11 cellular contexts compared by ENCODE assay signal in the genomic region with DNA sequence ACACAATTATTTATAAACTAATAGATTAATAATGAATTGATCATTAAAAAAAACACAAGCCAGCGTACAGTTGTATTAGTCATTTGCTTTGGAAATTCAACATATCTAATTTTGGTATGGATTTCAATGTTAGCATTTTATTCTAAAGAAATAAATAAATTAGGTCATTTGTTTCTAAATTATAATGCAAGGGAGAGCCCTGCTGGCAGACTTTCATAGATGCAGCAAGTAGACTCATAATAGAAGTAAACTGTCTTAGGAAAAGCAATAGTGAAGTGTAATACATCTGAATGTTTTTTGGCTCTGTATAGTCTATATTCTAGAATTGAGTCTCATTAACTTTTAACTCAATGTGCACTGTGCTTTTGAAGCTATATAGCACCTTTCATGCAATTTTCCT.
A peak's percentile ranks its signal among the peaks of the same experiment; 100 is the strongest.
DNase-seq lines count a peak whose midpoint lies in the region; ATAC-seq and TF ChIP-seq lines count a peak whose summit lies in the region.
"Had no signal": no experiment of that assay in that cellular context is flagged by ENCODE, and none has a peak within 500 bp of the region (broad histone marks: within the 10 kb centered on the region; RNA-seq: fewer than 3 reads in every experiment).

No MANE protein-coding gene starts in this region.

- no peaks in the 10 kb centered on the region for H3K4me1 ChIP-seq in PC-9 (replicated peaks; ENCODE audit: insufficient read depth)

- H3K9me3 Mint-ChIP-seq in chondrocyte (ENCODE audit: low read depth) (peaks cover 3% of the 10 kb centered on the region), neural crest cell (peaks cover 4% of the 10 kb centered on the region)
- peaks cover 3% of the 10 kb centered on the region for H3K9me3 Mint-ChIP-seq in activated naive CD4-positive, alpha-beta T cell treated with anti-CD3 and anti-CD28 coated beads, Interleukin-2, amount 10 ng/mL, durations not matched to agents 7 days and 5 days

- H3K9me2 ChIP-seq in PC-9 (ENCODE audit: insufficient read depth), result no peaks in the 10 kb centered on the region

- BruUV-seq in PC-9 (replicated peaks; lab: Mats Ljungman, UMichigan), result no TSS peak

- no peak overlapping the region for H3K4me3 ChIP-seq in PC-9
- H3K4me3 ChIP-seq: coronary artery had no signal

- H3K27me3 Mint-ChIP-seq in chondrocyte (ENCODE audit: low read depth) (no peaks in the 10 kb centered on the region), neural crest cell (ENCODE audit: low read depth) (no peaks in the 10 kb centered on the region)
- no peaks in the 10 kb centered on the region for H3K27me3 Mint-ChIP-seq in activated naive CD4-positive, alpha-beta T cell treated with anti-CD3 and anti-CD28 coated beads, Interleukin-2, amount 10 ng/mL, durations not matched to agents 7 days and 5 days

- no peak overlapping the region for H2AFZ ChIP-seq in PC-9

- H3K4me3 Mint-ChIP-seq in chondrocyte (ENCODE audit: unreplicated experiment) (no peak overlapping the region), neural crest cell (no peak overlapping the region)
- no peak overlapping the region for H3K4me3 Mint-ChIP-seq in activated naive CD4-positive, alpha-beta T cell treated with anti-CD3 and anti-CD28 coated beads, Interleukin-2, amount 10 ng/mL, durations not matched to agents 7 days and 5 days

- H3K36me3 ChIP-seq in PC-9 (ENCODE audit: low read depth), result no peaks in the 10 kb centered on the region

- H3K27me3 ChIP-seq in PC-9 (ENCODE audit: insufficient read depth, low read depth), result no peaks in the 10 kb centered on the region

- no peaks in the 10 kb centered on the region for H4K20me1 ChIP-seq in PC-9 (ENCODE audit: insufficient read depth)

- intact Hi-C loops in PC-9 (cut with micrococcal nuclease; ENCODE audit: unreplicated experiment), result loop anchor here (10.0 kb wide), 1 partner anchor 500 kb away; no protein-coding TSS in a partner anchor

- H3K79me2 ChIP-seq in PC-9 (ENCODE audit: low read depth), result no peaks in the 10 kb centered on the region

- H3K36me3 Mint-ChIP-seq in chondrocyte (ENCODE audit: low read depth), result peaks cover 2% of the 10 kb centered on the region
- peaks cover under 1% of the 10 kb centered on the region for H3K36me3 Mint-ChIP-seq in neural crest cell (ENCODE audit: low read depth)
- H3K36me3 Mint-ChIP-seq in activated naive CD4-positive, alpha-beta T cell treated with anti-CD3 and anti-CD28 coated beads, Interleukin-2, amount 10 ng/mL, durations not matched to agents 7 days and 5 days, result no peaks in the 10 kb centered on the region

- H3K4me1 Mint-ChIP-seq in chondrocyte (ENCODE audit: low read depth) (no peaks in the 10 kb centered on the region), neural crest cell (no peaks in the 10 kb centered on the region)
- H3K4me1 Mint-ChIP-seq in activated naive CD4-positive, alpha-beta T cell treated with anti-CD3 and anti-CD28 coated beads, Interleukin-2, amount 10 ng/mL, durations not matched to agents 7 days and 5 days, result no peaks in the 10 kb centered on the region

- TF ChIP-seq CTCF in PC-9 (conservative IDR thresholded peaks at IDR 0.05), result 0 out of 2 replicates have a peak, but pooled peaks have one; percentile 17
- peak; percentile 79 for TF ChIP-seq CTCF in chondrocyte (IDR thresholded peaks at IDR 0.05)
- TF ChIP-seq CTCF in neural crest cell (conservative IDR thresholded peaks at IDR 0.05), result peak; percentile 53

- H3F3A ChIP-seq in PC-9 (ENCODE audit: insufficient read depth, low read depth), result no peaks in the 10 kb centered on the region

- H3K9me3 ChIP-seq in PC-9 (ENCODE audit: insufficient read depth, low read depth), result no peaks in the 10 kb centered on the region

- H3K27ac Mint-ChIP-seq in chondrocyte (ENCODE audit: unreplicated experiment) (no peak overlapping the region), neural crest cell (ENCODE audit: unreplicated experiment) (no peak overlapping the region)
- no peak overlapping the region for H3K27ac Mint-ChIP-seq in activated naive CD4-positive, alpha-beta T cell treated with anti-CD3 and anti-CD28 coated beads, Interleukin-2, amount 10 ng/mL, durations not matched to agents 7 days and 5 days

- peak; percentile 38 for DNase-seq in ELR (ENCODE audit: low read depth)
- DNase-seq in PC-9, result no peak
- DNase-seq in chondrocyte (ENCODE audit: low spot score), result no peak
- no peak for DNase-seq in neural crest cell (ENCODE audit: low read depth, low spot score)
- DNase-seq in NCI-H1092 (lab: John Stamatoyannopoulos, UW), result no peak
- no peak for DNase-seq in activated naive CD4-positive, alpha-beta T cell treated with anti-CD3 and anti-CD28 coated beads, Interleukin-2, amount 10 ng/mL, durations not matched to agents 7 days and 5 days
- DNase-seq: activated CD4-positive, alpha-beta T cell treated with anti-CD3 and anti-CD28 coated beads, Interleukin-2, amount 50 U/mL, for 4 hours; activated effector memory CD4-positive, alpha-beta T cell treated with Interleukin-2 at 50 U/mL for 16 hours; kidney had no signal

- ATAC-seq in GM18520 (IDR thresholded peaks at IDR 0.05; ENCODE audit: unreplicated experiment), result no peak

- POLR2A ChIA-PET in PC-9 (lab: Charles Lee; ENCODE audit: unreplicated experiment), result no interaction called here

- CTCF ChIA-PET in PC-9 (lab: Charles Lee), result interaction anchor here (0.7 kb wide), 1 partner anchor 462 kb away, joined by 18 read pairs; no protein-coding TSS in a partner anchor
- CTCF ChIA-PET in activated naive CD4-positive, alpha-beta T cell treated with anti-CD3 and anti-CD28 coated beads, Interleukin-2, amount 10 ng/mL, durations not matched to agents 7 days and 5 days (lab: Charles Lee), result interaction anchor here (1.0 kb wide), 1 partner anchor 50 kb away, joined by 5 read pairs; no protein-coding TSS in a partner anchor

- H3K27ac ChIP-seq in PC-9, result no peak overlapping the region
- H3K27ac ChIP-seq: coronary artery had no signal

- H3K4me2 ChIP-seq in PC-9, result no peak overlapping the region

Comparison
In these comparisons a context has a peak if more than half of its experiments do, and no peak if none do; other contexts are left out.
1. CTCF ChIP-seq: peak in every context shown above with its lines; median percentile 79 in chondrocyte; 53 in neural crest cell; 17 in PC-9.